Comparison of ENCODE assay signal across 1 cellular context in the genomic region with DNA sequence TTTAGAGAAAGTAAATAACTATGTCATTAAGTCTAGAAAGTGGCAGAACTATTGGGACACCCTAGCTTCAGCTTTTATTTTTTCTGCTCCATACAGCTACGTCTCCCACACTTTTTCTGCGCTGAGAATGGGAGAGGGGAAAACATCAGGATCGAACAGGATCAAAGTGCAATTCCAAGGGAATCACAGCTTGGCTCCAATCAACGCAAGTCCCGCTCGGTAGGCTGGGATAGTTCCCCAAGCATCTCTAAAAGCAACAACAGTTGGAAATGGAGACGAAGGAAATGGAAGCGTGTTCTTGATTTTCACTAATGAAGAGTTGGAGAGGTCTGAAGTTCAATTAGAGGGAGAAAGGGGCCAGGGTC.
TF ChIP-seq lines count a peak whose summit lies in the region.

No MANE protein-coding gene starts in this region.

TF ChIP-seq in endothelial cell of umbilical vein, 7 proteins besides CTCF, POLR2A, EP300 and RAD21:
- TF ChIP-seq GATA2 (IDR thresholded peaks at IDR 0.05; ENCODE audit: insufficient read depth, insufficient read length, low read depth, low read length) = no peak
- no peak for TF ChIP-seq FOS (IDR thresholded peaks at IDR 0.05; ENCODE audit: borderline replicate concordance, insufficient read depth, low read length)
- TF ChIP-seq POLR2AphosphoS5 (IDR thresholded peaks at IDR 0.05; ENCODE audit: insufficient read depth, low read depth, low read length) = no peak
- TF ChIP-seq, protein P1, sequence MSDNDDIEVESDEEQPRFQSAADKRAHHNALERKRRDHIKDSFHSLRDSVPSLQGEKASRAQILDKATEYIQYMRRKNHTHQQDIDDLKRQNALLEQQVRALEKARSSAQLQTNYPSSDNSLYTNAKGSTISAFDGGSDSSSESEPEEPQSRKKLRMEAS (IDR thresholded peaks at IDR 0.05; ENCODE audit: insufficient read depth, insufficient read length) = no peak
- no peak for TF ChIP-seq MYC (IDR thresholded peaks at IDR 0.05; ENCODE audit: low read depth, low read length)
- no peak for TF ChIP-seq EZH2 (IDR thresholded peaks at IDR 0.05; ENCODE audit: borderline replicate concordance, low read depth, low read length, severe bottlenecking)
- TF ChIP-seq JUN (IDR thresholded peaks at IDR 0.05; ENCODE audit: borderline replicate concordance, insufficient read depth, insufficient read length, low read depth) = no peak
